ENCODE assay signal across 21 cellular contexts in the genomic region with DNA sequence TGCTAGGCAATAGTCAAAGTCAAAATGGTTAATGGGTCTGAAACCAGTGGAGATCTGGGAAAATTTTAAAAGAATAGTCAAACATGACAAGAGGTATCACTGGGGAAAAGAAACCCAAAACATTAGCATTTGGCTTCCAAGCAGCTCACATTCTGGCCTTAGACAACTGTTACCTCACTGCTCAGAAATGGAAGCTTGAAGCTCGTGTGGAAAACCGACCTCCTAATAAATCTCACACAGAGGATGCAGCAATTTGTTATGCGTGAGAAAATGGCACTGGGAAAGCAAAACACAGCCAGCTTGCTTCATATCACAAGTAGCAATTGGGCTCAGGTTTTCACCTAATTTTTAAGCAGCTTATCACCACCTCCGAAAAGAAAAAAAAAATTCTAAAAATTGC.
"Had no signal": no experiment of that assay in that cellular context is flagged by ENCODE, and none has a peak within 500 bp of the region (broad histone marks: within the 10 kb centered on the region; RNA-seq: fewer than 3 reads in every experiment).

No MANE protein-coding gene starts in this region.

- H3K4me1 Mint-ChIP-seq: naive thymus-derived CD4-positive, alpha-beta T cell; stimulated activated naive B cell treated with anti-CD40 and anti-IgM and Interleukin-4, amounts not matched to agents 10 μg/mL and 1 μg/mL and 100 μg/mL, for 72 hours had no signal

- DNase-seq: activated gamma-delta T cell treated with Interleukin-2 at 50 U/mL for 16 hours; activated T-cell treated with anti-CD3 and anti-CD28 coated beads, Interleukin-2, amount 50 U/mL, for 1 hour; central memory CD4-positive, alpha-beta T cell; dorsolateral prefrontal cortex; effector memory CD8-positive, alpha-beta T cell; heart right ventricle; lower lobe of right lung; naive thymus-derived CD4-positive, alpha-beta T cell; retina; sigmoid colon; stimulated activated CD4-positive, alpha-beta T cell treated with anti-CD3 and anti-CD28 coated beads, Interleukin-2, amount 100 ng/mL, for 48 hours; stimulated activated CD8-positive, alpha-beta memory T cell treated with anti-CD3 and anti-CD28 coated beads, Interleukin-4, amount 100 ng/mL, for 48 hours; stimulated activated naive B cell treated with anti-CD40 and anti-IgM and Interleukin-4, amounts not matched to agents 10 μg/mL and 1 μg/mL and 100 μg/mL, for 72 hours; testis; trophoblast cell; uterus; WERI-Rb-1 had no signal

- ATAC-seq: activated naive CD4-positive, alpha-beta T cell treated with anti-CD3 and anti-CD28 coated beads, Interleukin-2, amount 50 U/mL, for 72 hours; effector memory CD8-positive, alpha-beta T cell; esophagus mucosa; heart right ventricle; left lobe of liver; lower lobe of right lung; naive thymus-derived CD4-positive, alpha-beta T cell; stimulated activated naive B cell treated with anti-CD40 and anti-IgM and Interleukin-4, amounts not matched to agents 10 μg/mL and 1 μg/mL and 100 μg/mL, for 72 hours had no signal

- H3K9me3 ChIP-seq: heart right ventricle, lower lobe of right lung, sigmoid colon, testis, uterus had no signal

- H3K36me3 Mint-ChIP-seq: activated naive CD4-positive, alpha-beta T cell treated with anti-CD3 and anti-CD28 coated beads, Interleukin-2, amount 50 U/mL, for 72 hours; naive thymus-derived CD4-positive, alpha-beta T cell; stimulated activated naive B cell treated with anti-CD40 and anti-IgM and Interleukin-4, amounts not matched to agents 10 μg/mL and 1 μg/mL and 100 μg/mL, for 72 hours had no signal

- H3K4me3 ChIP-seq: dorsolateral prefrontal cortex, heart right ventricle, lower lobe of right lung, sigmoid colon, testis, uterus had no signal

- H3K4me1 ChIP-seq: heart right ventricle, lower lobe of right lung, sigmoid colon, testis, uterus had no signal

- H3K27ac Mint-ChIP-seq: activated naive CD4-positive, alpha-beta T cell treated with anti-CD3 and anti-CD28 coated beads, Interleukin-2, amount 50 U/mL, for 72 hours; effector memory CD8-positive, alpha-beta T cell; naive thymus-derived CD4-positive, alpha-beta T cell; progenitor cell of endocrine pancreas; stimulated activated naive B cell treated with anti-CD40 and anti-IgM and Interleukin-4, amounts not matched to agents 10 μg/mL and 1 μg/mL and 100 μg/mL, for 72 hours had no signal

- H3K27me3 Mint-ChIP-seq: effector memory CD8-positive, alpha-beta T cell; naive thymus-derived CD4-positive, alpha-beta T cell; progenitor cell of endocrine pancreas; stimulated activated naive B cell treated with anti-CD40 and anti-IgM and Interleukin-4, amounts not matched to agents 10 μg/mL and 1 μg/mL and 100 μg/mL, for 72 hours had no signal

- H3K36me3 ChIP-seq: heart right ventricle, lower lobe of right lung, sigmoid colon, uterus, WERI-Rb-1 had no signal

- H3K27me3 ChIP-seq: dorsolateral prefrontal cortex, heart right ventricle, sigmoid colon, testis, uterus had no signal

- H3K4me3 Mint-ChIP-seq: effector memory CD8-positive, alpha-beta T cell; naive thymus-derived CD4-positive, alpha-beta T cell; stimulated activated naive B cell treated with anti-CD40 and anti-IgM and Interleukin-4, amounts not matched to agents 10 μg/mL and 1 μg/mL and 100 μg/mL, for 72 hours had no signal

- H3K27ac ChIP-seq: dorsolateral prefrontal cortex, heart right ventricle, lower lobe of right lung, sigmoid colon, testis, uterus, WERI-Rb-1 had no signal
